Comparison of ENCODE assay signal across 28 cellular contexts in the genomic region with DNA sequence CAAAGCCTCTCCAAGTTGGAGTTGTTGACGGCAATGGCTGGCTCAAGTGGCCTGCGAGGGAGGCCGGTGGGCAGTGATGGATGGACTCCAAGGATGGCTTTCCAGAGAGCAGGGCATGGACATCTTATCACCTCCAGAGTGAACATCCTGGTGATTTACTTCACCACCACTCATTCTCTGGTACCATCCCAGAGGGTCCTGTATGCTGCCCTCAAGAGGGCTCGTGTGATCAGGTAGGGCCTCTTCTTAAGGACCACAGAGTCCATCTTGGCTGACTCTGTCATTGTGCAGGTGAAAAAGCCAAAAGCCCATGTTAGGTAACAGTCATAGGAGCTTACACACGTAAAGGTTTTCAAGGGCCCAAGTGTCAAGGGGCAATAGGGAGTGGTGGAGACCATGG.
"Had no signal": no experiment of that assay in that cellular context is flagged by ENCODE, and none has a peak within 500 bp of the region (broad histone marks: within the 10 kb centered on the region; RNA-seq: fewer than 3 reads in every experiment).

No MANE protein-coding gene starts in this region.

- H3K27me3 Mint-ChIP-seq: stimulated activated memory B cell treated with anti-CD40 and anti-IgM and Interleukin-4, amounts not matched to agents 10 μg/mL and 1 μg/mL and 100 μg/mL, for 72 hours; stimulated activated naive B cell treated with anti-CD40 and anti-IgM and Interleukin-4, amounts not matched to agents 10 μg/mL and 1 μg/mL and 100 μg/mL, for 72 hours; stimulated activated naive CD8-positive, alpha-beta T cell treated with anti-CD3 and anti-CD28 coated beads, Interleukin-15, amount 100 ng/mL, for 72 hours; stimulated activated naive CD8-positive, alpha-beta T cell treated with anti-CD3 and anti-CD28 coated beads, Interleukin-15, Interleukin-2, amounts not matched to agents 100 ng/mL and 50 ng/mL, for 24 hours had no signal

- H3K9me3 ChIP-seq: testis, thoracic aorta, thyroid gland, tibial artery, tibial nerve, transverse colon, upper lobe of left lung, upper lobe of right lung, uterus, vagina had no signal

- H3K4me3 Mint-ChIP-seq: stimulated activated effector memory CD8-positive, alpha-beta T cell treated with anti-CD3 and anti-CD28 coated beads, Interleukin-12 subunit alpha, Interleukin-12 subunit beta, amount 100 ng/mL, for 72 hours; stimulated activated memory B cell treated with anti-CD40 and anti-IgM and Interleukin-4, amounts not matched to agents 10 μg/mL and 1 μg/mL and 100 μg/mL, for 72 hours; stimulated activated naive B cell treated with anti-CD40 and anti-IgM and Interleukin-4, amounts not matched to agents 10 μg/mL and 1 μg/mL and 100 μg/mL, for 72 hours; stimulated activated naive CD8-positive, alpha-beta T cell treated with anti-CD3 and anti-CD28 coated beads, Interleukin-15, amount 100 ng/mL, for 72 hours; stimulated activated naive CD8-positive, alpha-beta T cell treated with anti-CD3 and anti-CD28 coated beads, Interleukin-15, Interleukin-2, amounts not matched to agents 100 ng/mL and 50 ng/mL, for 24 hours; type B pancreatic cell had no signal

- H3K27ac ChIP-seq: stomach, suprapubic skin, testis, thoracic aorta, thyroid gland, tibial artery, tibial nerve, transverse colon, upper lobe of left lung, upper lobe of right lung, uterus, vagina had no signal

- H3K4me3 ChIP-seq: stomach, suprapubic skin, testis, thoracic aorta, thyroid gland, tibial artery, tibial nerve, transverse colon, upper lobe of left lung, upper lobe of right lung, uterus, vagina had no signal

- H3K27ac Mint-ChIP-seq: stimulated activated effector memory CD8-positive, alpha-beta T cell treated with anti-CD3 and anti-CD28 coated beads, Interleukin-12 subunit alpha, Interleukin-12 subunit beta, amount 100 ng/mL, for 72 hours; stimulated activated memory B cell treated with anti-CD40 and anti-IgM and Interleukin-4, amounts not matched to agents 10 μg/mL and 1 μg/mL and 100 μg/mL, for 72 hours; stimulated activated naive B cell treated with anti-CD40 and anti-IgM and Interleukin-4, amounts not matched to agents 10 μg/mL and 1 μg/mL and 100 μg/mL, for 72 hours; stimulated activated naive CD8-positive, alpha-beta T cell treated with anti-CD3 and anti-CD28 coated beads, Interleukin-15, amount 100 ng/mL, for 72 hours; stimulated activated naive CD8-positive, alpha-beta T cell treated with anti-CD3 and anti-CD28 coated beads, Interleukin-15, Interleukin-2, amounts not matched to agents 100 ng/mL and 50 ng/mL, for 24 hours; type B pancreatic cell had no signal

- H3K36me3 Mint-ChIP-seq: stimulated activated effector memory CD8-positive, alpha-beta T cell treated with anti-CD3 and anti-CD28 coated beads, Interleukin-12 subunit alpha, Interleukin-12 subunit beta, amount 100 ng/mL, for 72 hours; stimulated activated memory B cell treated with anti-CD40 and anti-IgM and Interleukin-4, amounts not matched to agents 10 μg/mL and 1 μg/mL and 100 μg/mL, for 72 hours; stimulated activated naive B cell treated with anti-CD40 and anti-IgM and Interleukin-4, amounts not matched to agents 10 μg/mL and 1 μg/mL and 100 μg/mL, for 72 hours; type B pancreatic cell had no signal

- H3K4me1 ChIP-seq: stomach, suprapubic skin, testis, thyroid gland, tibial artery, tibial nerve, transverse colon, upper lobe of left lung, upper lobe of right lung, uterus, vagina had no signal

- H3K4me1 Mint-ChIP-seq: stimulated activated effector memory CD8-positive, alpha-beta T cell treated with anti-CD3 and anti-CD28 coated beads, Interleukin-12 subunit alpha, Interleukin-12 subunit beta, amount 100 ng/mL, for 72 hours; stimulated activated memory B cell treated with anti-CD40 and anti-IgM and Interleukin-4, amounts not matched to agents 10 μg/mL and 1 μg/mL and 100 μg/mL, for 72 hours; stimulated activated naive B cell treated with anti-CD40 and anti-IgM and Interleukin-4, amounts not matched to agents 10 μg/mL and 1 μg/mL and 100 μg/mL, for 72 hours; stimulated activated naive CD8-positive, alpha-beta T cell treated with anti-CD3 and anti-CD28 coated beads, Interleukin-15, amount 100 ng/mL, for 72 hours had no signal

- H3K27me3 ChIP-seq: stomach, testis, thyroid gland, tibial artery, tibial nerve, transverse colon, upper lobe of left lung, upper lobe of right lung, uterus, vagina had no signal

- H3K9me3 Mint-ChIP-seq: type B pancreatic cell had no signal

- H3K36me3 ChIP-seq: stomach, suprapubic skin, thoracic aorta, thyroid gland, tibial artery, tibial nerve, transverse colon, upper lobe of left lung, upper lobe of right lung, uterus, vagina had no signal

- ATAC-seq: stimulated activated effector memory CD8-positive, alpha-beta T cell treated with anti-CD3 and anti-CD28 coated beads, Interleukin-12 subunit alpha, Interleukin-12 subunit beta, amount 100 ng/mL, for 72 hours; stimulated activated memory B cell treated with anti-CD40 and anti-IgM and Interleukin-4, amounts not matched to agents 10 μg/mL and 1 μg/mL and 100 μg/mL, for 72 hours; stimulated activated naive B cell treated with anti-CD40 and anti-IgM and Interleukin-4, amounts not matched to agents 10 μg/mL and 1 μg/mL and 100 μg/mL, for 72 hours; stimulated activated naive CD8-positive, alpha-beta T cell treated with anti-CD3 and anti-CD28 coated beads, Interleukin-15, amount 100 ng/mL, for 72 hours; stimulated activated naive CD8-positive, alpha-beta T cell treated with anti-CD3 and anti-CD28 coated beads, Interleukin-15, Interleukin-2, amounts not matched to agents 100 U/mL and 50 U/mL, for 24 hours; upper lobe of right lung had no signal

- DNase-seq: stimulated activated CD4-positive, alpha-beta T cell treated with anti-CD3 and anti-CD28 coated beads, Interleukin-2, amount 100 ng/mL, for 48 hours; stimulated activated CD4-positive, alpha-beta T cell treated with anti-CD3 and anti-CD28 coated beads, Interleukin-4, amount 100 ng/mL, for 1 hour; stimulated activated CD4-positive, alpha-beta T cell treated with anti-CD3 and anti-CD28 coated beads, Interleukin-4, amount 100 ng/mL, for 24 hours; stimulated activated CD4-positive, alpha-beta T cell treated with anti-CD3 and anti-CD28 coated beads, Interleukin-4, amount 100 ng/mL, for 4 hours; stimulated activated CD8-positive, alpha-beta memory T cell treated with anti-CD3 and anti-CD28 coated beads, Interleukin-4, amount 100 ng/mL, for 48 hours; stimulated activated naive B cell treated with anti-CD40 and anti-IgM and Interleukin-4, amounts not matched to agents 10 μg/mL and 1 μg/mL and 100 μg/mL, for 72 hours; stimulated activated naive CD4-positive, alpha-beta T cell; stimulated activated naive CD4-positive, alpha-beta T cell treated with Interleukin-2 at 50 U/mL for 16 hours; stimulated activated naive CD8-positive, alpha-beta T cell treated with anti-CD3 and anti-CD28 coated beads, Interleukin-15, amount 100 ng/mL, for 72 hours; stimulated activated naive CD8-positive, alpha-beta T cell treated with anti-CD3 and anti-CD28 coated beads, Interleukin-15, Interleukin-2, amounts not matched to agents 100 U/mL and 50 U/mL, for 24 hours; stomach; substantia nigra; testis; thyroid gland; tibial artery; transverse colon; trophoblast cell; upper lobe of right lung; uterus had no signal
